8 cellular contexts compared by ENCODE assay signal in the genomic region with DNA sequence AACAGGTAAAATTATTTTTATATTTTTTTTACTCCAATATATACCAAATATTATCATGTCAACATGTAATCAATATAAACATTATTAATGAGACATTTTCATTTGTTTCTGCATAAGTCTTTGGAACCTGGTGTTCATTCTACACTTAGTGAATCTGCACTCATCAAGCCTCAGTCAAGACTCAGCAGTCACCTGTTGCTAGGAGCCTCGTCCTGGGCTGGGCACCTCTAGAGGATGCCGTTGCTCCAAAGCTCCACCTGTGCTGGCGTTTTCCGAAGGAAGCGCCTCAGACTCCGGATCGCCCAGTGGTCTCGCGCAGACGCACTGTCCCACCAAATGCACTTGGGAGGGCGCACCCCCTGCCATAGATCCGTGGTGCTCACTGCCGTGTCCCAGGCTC.
"Had no signal": no experiment of that assay in that cellular context is flagged by ENCODE, and none has a peak within 500 bp of the region (broad histone marks: within the 10 kb centered on the region; RNA-seq: fewer than 3 reads in every experiment).

No MANE protein-coding gene starts in this region.

- DNase-seq: GDM1, GF-D8 had no signal

- FAIRE-seq: G401.6, GM12878, GM12891, GM12892, GM18507, GM19239 had no signal

- ATAC-seq: GM12878 had no signal

- H3K4me3 ChIP-seq: GM12878 had no signal
